In the genomic region with DNA sequence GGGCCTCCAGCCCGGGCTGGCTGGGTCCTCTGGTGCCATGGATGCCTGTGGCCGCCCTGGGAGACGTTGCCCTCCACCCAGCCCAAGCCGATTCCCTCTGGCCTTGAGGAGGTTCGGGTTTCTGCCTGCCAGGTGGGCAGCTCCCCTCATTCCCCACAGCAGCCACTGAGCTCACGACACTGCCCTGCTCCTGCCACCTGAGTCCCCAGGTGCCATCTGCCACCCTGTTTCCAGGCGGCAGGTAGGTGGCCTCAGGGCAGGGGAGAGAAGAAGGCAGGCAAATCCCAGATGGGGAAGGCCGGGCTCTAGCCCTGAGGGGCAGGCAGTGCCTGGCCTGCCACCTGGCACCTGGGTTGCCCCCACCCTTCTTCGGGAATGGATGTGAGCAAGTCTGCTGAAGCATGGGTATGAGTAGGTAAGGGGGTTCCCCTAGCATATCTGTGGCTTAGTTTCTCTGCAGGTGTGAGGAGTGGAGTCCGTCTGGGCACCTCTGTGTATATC, we compare ENCODE assay signal across 19 cellular contexts.
A peak's percentile ranks its signal among the peaks of the same experiment; 100 is the strongest.
DNase-seq lines count a peak whose midpoint lies in the region; ATAC-seq, FAIRE-seq and TF ChIP-seq lines count a peak whose summit lies in the region.
"Had no signal": no experiment of that assay in that cellular context is flagged by ENCODE, and none has a peak within 500 bp of the region (broad histone marks: within the 10 kb centered on the region; RNA-seq: fewer than 3 reads in every experiment).

No MANE protein-coding gene starts in this region.

- H3K27ac ChIP-seq in caudate nucleus (ENCODE audit: low read depth, low read length) (peak overlapping the region; percentile 44), sigmoid colon (peak overlapping the region in 3 of 4 donors; percentile 10 to 55 (median 25)), gastroesophageal sphincter (no peak overlapping the region), kidney (ENCODE audit: low read depth in 2 of 2, low read length in 2 of 2) (no peak overlapping the region)

- 69 to 78% methylated on average over 10 of the region's 10 CpGs for WGBS in sigmoid colon, 2 donors
- no CpG with 5 or more reads among the region's 10 CpGs for WGBS in gastroesophageal sphincter (ENCODE audit: low coverage in 1 of 2), 2 donors

- no peak for TF ChIP-seq EP300 in sigmoid colon (IDR thresholded peaks at IDR 0.05)
- no peak for TF ChIP-seq EP300 in gastroesophageal sphincter (IDR thresholded peaks at IDR 0.05)

- ATAC-seq in GM18511 (IDR thresholded peaks at IDR 0.05; ENCODE audit: unreplicated experiment) (peak; percentile 47), HG03432 (IDR thresholded peaks at IDR 0.05; ENCODE audit: unreplicated experiment) (peak; percentile 32), gastroesophageal sphincter (no peak)

- intact Hi-C loops in sigmoid colon (cut with DNase I) (no loop called here), kidney (cut with DNase I) (no loop called here)

- H3K4me3 ChIP-seq in sigmoid colon (no peak overlapping the region), gastroesophageal sphincter (no peak overlapping the region), kidney (ENCODE audit: low read length in 2 of 2) (no peak overlapping the region)
- H3K4me3 ChIP-seq: HAP-1 had no signal

- H3K4me1 ChIP-seq in sigmoid colon = peaks cover 0 to 85% (median 55%) of the 10 kb centered on the region in 4 donors
- peaks cover 0 to 74% (median 5%) of the 10 kb centered on the region in 3 donors for H3K4me1 ChIP-seq in gastroesophageal sphincter
- H3K4me1 ChIP-seq in kidney (ENCODE audit: control insufficient read depth in 1 of 2, insufficient read depth in 1 of 2, low read depth in 1 of 2, low read length in 2 of 2) = peaks cover 0 to 5% of the 10 kb centered on the region in 2 donors
- H3K4me1 ChIP-seq: HAP-1 had no signal

- H3K9me3 ChIP-seq in sigmoid colon (no peaks in the 10 kb centered on the region), gastroesophageal sphincter (no peaks in the 10 kb centered on the region), kidney (ENCODE audit: control insufficient read depth in 1 of 2, low read length in 2 of 2) (no peaks in the 10 kb centered on the region)
- H3K9me3 ChIP-seq: HAP-1, neutrophil had no signal

- no peaks in the 10 kb centered on the region for H3K27me3 ChIP-seq in sigmoid colon
- H3K27me3 ChIP-seq in gastroesophageal sphincter = no peaks in the 10 kb centered on the region
- H3K27me3 ChIP-seq: neutrophil had no signal

- DNase-seq in caudate nucleus (lab: John Stamatoyannopoulos, UW) = peak in 2 of 61 donors; percentile 43 to 52
- no peak for DNase-seq in sigmoid colon
- no peak for DNase-seq in kidney
- DNase-seq in COLO829 (ENCODE audit: low spot score) = no peak
- DNase-seq: activated CD4-positive, alpha-beta T cell treated with anti-CD3 and anti-CD28 coated beads for 1 hour; activated effector memory CD4-positive, alpha-beta T cell treated with anti-CD3 and anti-CD28 coated beads, Interleukin-2, amount 50 U/mL, for 16 hours; cerebellar nuclear complex; endodermal cell; GDM1; hippocampal formation; NCI-H187; retina; SIG-M5 had no signal

- TF ChIP-seq CTCF in sigmoid colon (IDR thresholded peaks at IDR 0.05) (no peak), gastroesophageal sphincter (IDR thresholded peaks at IDR 0.05) (no peak), kidney (IDR thresholded peaks at IDR 0.05; ENCODE audit: borderline replicate concordance, extremely low read depth, insufficient read depth) (no peak)

- no peak overlapping the region for H3K9ac ChIP-seq in kidney (ENCODE audit: low read length in 2 of 2)

- no peak for TF ChIP-seq POLR2A in sigmoid colon (IDR thresholded peaks at IDR 0.05)
- TF ChIP-seq POLR2A in gastroesophageal sphincter (IDR thresholded peaks at IDR 0.05) = no peak

- FAIRE-seq in kidney (lab: Jason Lieb, UNC) = no peak
- FAIRE-seq: D721Med had no signal

- H3K36me3 ChIP-seq in sigmoid colon (peaks cover 0 to 4% (median 0%) of the 10 kb centered on the region in 4 donors), gastroesophageal sphincter (peaks cover 0 to 22% of the 10 kb centered on the region in 2 donors), kidney (ENCODE audit: control insufficient read depth in 1 of 2, insufficient read depth in 2 of 2, low read length in 2 of 2) (peaks cover 0 to 6% of the 10 kb centered on the region in 2 donors)
- H3K36me3 ChIP-seq: HAP-1 had no signal

Comparison
In these comparisons a context has a peak if more than half of its experiments do, and no peak if none do; other contexts are left out.
1. H3K27ac ChIP-seq: peak in caudate nucleus (single experiment) and sigmoid colon (3 of 4); none in gastroesophageal sphincter (0 of 4) and kidney (0 of 2).